ENCODE assay signal across 7 cellular contexts in genomic region chr2:63050916-63051794, GRCh38. TPM values are rescaled to one million over a fixed set of nuclear protein-coding genes. Genes with fewer than 3 reads are reported as not detected.
DNase-seq lines count a peak whose midpoint lies in the region; ATAC-seq and TF ChIP-seq lines count a peak whose summit lies in the region.

No MANE protein-coding gene starts in this region.

- no peaks in the 10 kb centered on the region for H3K9me3 ChIP-seq in Panc1 (ENCODE audit: control insufficient read depth, insufficient read depth, low read depth, low read length)
- H3K9me3 ChIP-seq in endocrine pancreas (ENCODE audit: control insufficient read depth, low read length): no peaks in the 10 kb centered on the region
- no peaks in the 10 kb centered on the region for H3K9me3 ChIP-seq in osteoblast (ENCODE audit: low read depth, low read length)

- TF ChIP-seq CTCF in GM12864 (IDR thresholded peaks at IDR 0.05; ENCODE audit: low read depth, low read length, missing control alignments): no peak
- no peak for TF ChIP-seq CTCF in Panc1 (IDR thresholded peaks at IDR 0.05)
- no peak for TF ChIP-seq CTCF in osteoblast (IDR thresholded peaks at IDR 0.05; ENCODE audit: extremely low read depth, low read depth, low read length)

- H3K4me3 ChIP-seq in GM12864 (ENCODE audit: low read depth, low read length) (peak overlapping the region; percentile 64), Panc1 (ENCODE audit: low read depth in 2 of 2, low read length in 2 of 2) (peak overlapping the region; percentile 97 to 98), endocrine pancreas (ENCODE audit: control insufficient read depth, insufficient read depth, low read length) (peak overlapping the region; percentile 14), osteoblast (ENCODE audit: insufficient read depth, low read length) (peak overlapping the region; percentile 68)

- intact Hi-C loops in Panc1 (cut with micrococcal nuclease; ENCODE audit: unreplicated experiment): no loop called here

- no TSS peak for BruUV-seq in Panc1 (replicated peaks; lab: Mats Ljungman, UMichigan)

- peaks cover 6% of the 10 kb centered on the region; the same call in 1 of the 2 replicates for H3K36me3 ChIP-seq in Panc1 (ENCODE audit: control insufficient read depth, insufficient read depth, low read length)
- H3K36me3 ChIP-seq in endocrine pancreas (ENCODE audit: control insufficient read depth, insufficient read depth, low read length): peaks cover 6% of the 10 kb centered on the region
- H3K36me3 ChIP-seq in osteoblast (ENCODE audit: insufficient read depth, low read length): no peaks in the 10 kb centered on the region

- no peak overlapping the region for H2AFZ ChIP-seq in osteoblast (ENCODE audit: low read length)

- H4K20me1 ChIP-seq in osteoblast (ENCODE audit: insufficient read depth, low read length): peaks cover 17% of the 10 kb centered on the region

- POLR2A ChIA-PET in Panc1 (lab: Charles Lee): no interaction called here

- CTCF ChIA-PET in Panc1 (lab: Charles Lee): no interaction called here

- peak overlapping the region; percentile 84 for H3K4me2 ChIP-seq in osteoblast (ENCODE audit: insufficient read depth, low read length)

- no peaks in the 10 kb centered on the region; the same call in 1 of the 2 replicates for H3K27me3 ChIP-seq in Panc1 (ENCODE audit: control insufficient read depth, insufficient read depth, low read length)
- H3K27me3 ChIP-seq in endocrine pancreas (ENCODE audit: control insufficient read depth, insufficient read depth, low read length): peaks cover 22% of the 10 kb centered on the region
- peaks cover 76% of the 10 kb centered on the region for H3K27me3 ChIP-seq in osteoblast (ENCODE audit: insufficient read depth, low read length)

- H3K4me1 ChIP-seq in Panc1 (ENCODE audit: control insufficient read depth, insufficient read depth, low read length) (peaks cover 8% of the 10 kb centered on the region), endocrine pancreas (ENCODE audit: control insufficient read depth, insufficient read depth, low read length) (no peaks in the 10 kb centered on the region), osteoblast (ENCODE audit: insufficient read depth, low read length) (peaks cover 9% of the 10 kb centered on the region)

- DNase-seq in GM12864 (ENCODE audit: low read depth) (no peak), Panc1 (ENCODE audit: low read depth, low spot score) (no peak), osteoblast (ENCODE audit: insufficient read length, low spot score, missing footprints) (peak; percentile 87), OCI-M1 (lab: John Stamatoyannopoulos, UW) (no peak)

- no peaks in the 10 kb centered on the region for H3K79me2 ChIP-seq in osteoblast (ENCODE audit: insufficient read depth, low read length)

- H3K27ac ChIP-seq in Panc1 (ENCODE audit: low read length) (peak overlapping the region; percentile 91), osteoblast (ENCODE audit: low read depth, low read length) (no peak overlapping the region)

- no peak overlapping the region for H3K9ac ChIP-seq in endocrine pancreas (ENCODE audit: control insufficient read depth, insufficient read depth, low read length)

- in situ Hi-C loops in Panc1 (cut with HindIII; ENCODE audit: low pct_unique_long_range_greater_than_20kb, low sequenced_read_pairs): no loop called here

- ATAC-seq in GM21737 (IDR thresholded peaks at IDR 0.05; ENCODE audit: unreplicated experiment): peak; percentile 4
- peak; percentile 37 for ATAC-seq in Panc1
- no peak for ATAC-seq in HG02970 (IDR thresholded peaks at IDR 0.05; ENCODE audit: low FRiP score, unreplicated experiment)

RNA-seq across cellular contexts. Expression of gene OTX1, which starts 0.5 kb away (rescaled TPM):
- total RNA-seq in Panc1 (2021; ENCODE audit: unreplicated experiment): 4.2 TPM
- polyA plus RNA-seq in Panc1 (2012; ENCODE audit: insufficient read length): 3.2 TPM
- not detected in 2 replicates for total RNA-seq in osteoblast

Comparison
In these comparisons a context has a peak if more than half of its experiments do, and no peak if none do; other contexts are left out.
1. H3K4me3 ChIP-seq: peak in every context shown above with its lines; median percentile 98 in Panc1; 68 in osteoblast; 64 in GM12864; 14 in endocrine pancreas.